42 cellular contexts compared by ENCODE assay signal in genomic region chr18:22405142-22405541, GRCh38. TPM values are rescaled to one million over a fixed set of nuclear protein-coding genes. Genes with fewer than 3 reads are reported as not detected.
"Had no signal": no experiment of that assay in that cellular context is flagged by ENCODE, and none has a peak within 500 bp of the region (broad histone marks: within the 10 kb centered on the region; RNA-seq: fewer than 3 reads in every experiment).

No MANE protein-coding gene starts in this region.

- H3K27ac Mint-ChIP-seq: activated naive CD4-positive, alpha-beta T cell treated with anti-CD3 and anti-CD28 coated beads for 36 hours; activated naive CD4-positive, alpha-beta T cell treated with anti-CD3 and anti-CD28 coated beads, Interleukin-2, amount 10 ng/mL, durations not matched to agents 7 days and 5 days; activated naive CD4-positive, alpha-beta T cell treated with anti-CD3 and anti-CD28 coated beads, Interleukin-2, amount 50 U/mL, for 24 hours; activated naive CD4-positive, alpha-beta T cell treated with anti-CD3 and anti-CD28 coated beads, Interleukin-2, amount 50 U/mL, for 72 hours; activated naive CD8-positive, alpha-beta T cell; activated naive CD8-positive, alpha-beta T cell treated with anti-CD3 and anti-CD28 coated beads for 36 hours; activated naive CD8-positive, alpha-beta T cell treated with anti-CD3 and anti-CD28 coated beads, Interleukin-2, amount 10 ng/mL, durations not matched to agents 7 days and 5 days; activated naive CD8-positive, alpha-beta T cell treated with anti-CD3 and anti-CD28 coated beads, Interleukin-2, amount 50 U/mL, for 24 hours; activated T-cell treated with anti-CD3 and anti-CD28 coated beads, Interleukin-2, amount 50 U/mL, for 24 hours; activated T-cell treated with anti-CD3 and anti-CD28 coated beads, Interleukin-2, amount 50 U/mL, for 72 hours; activated T-helper 1 cell treated with anti-CD3 and anti-CD28 coated beads, Interleukin-12 subunit alpha, Interleukin-12 subunit beta, Interleukin-2, Interleukin-4 antibody, amounts not matched to agents 30 ng/mL and 10 ng/mL and 1 ng/mL, durations not matched to agents 14 hours and 24 hours and 36 hours; activated T-helper 17 cell treated with anti-CD3 and anti-CD28 coated beads, Interleukin-2, amount 50 U/mL, for 72 hours; activated T-helper 2 cell treated with anti-CD3 and anti-CD28 coated beads, Interferon-gamma antibody, Interleukin-2, Interleukin-4, amounts not matched to agents 10 μg/mL and 5 μg/mL and 100 μg/mL, durations not matched to agents 14 hours and 24 hours and 36 hours; brain had no signal

- H3K4me1 Mint-ChIP-seq: activated naive CD4-positive, alpha-beta T cell treated with anti-CD3 and anti-CD28 coated beads, Interleukin-2, amount 10 ng/mL, durations not matched to agents 7 days and 5 days; activated naive CD4-positive, alpha-beta T cell treated with anti-CD3 and anti-CD28 coated beads, Interleukin-2, amount 50 U/mL, for 24 hours; activated naive CD8-positive, alpha-beta T cell treated with anti-CD3 and anti-CD28 coated beads, Interleukin-2, amount 10 ng/mL, durations not matched to agents 7 days and 5 days; activated T-helper 17 cell treated with anti-CD3 and anti-CD28 coated beads, Interleukin-2, amount 50 U/mL, for 72 hours; brain had no signal

- H3K9me3 ChIP-seq: body of pancreas had no signal

- H3K36me3 Mint-ChIP-seq: activated naive CD4-positive, alpha-beta T cell treated with anti-CD3 and anti-CD28 coated beads, Interleukin-2, amount 10 ng/mL, durations not matched to agents 7 days and 5 days; activated naive CD8-positive, alpha-beta T cell; activated naive CD8-positive, alpha-beta T cell treated with anti-CD3 and anti-CD28 coated beads, Interleukin-2, amount 10 ng/mL, durations not matched to agents 7 days and 5 days; brain had no signal

- FAIRE-seq: bronchial epithelial cell had no signal

- H3K27ac ChIP-seq: adrenal gland, ascending aorta, body of pancreas, brain microvascular endothelial cell, breast epithelium, cardiac muscle cell had no signal

- H3K27me3 Mint-ChIP-seq: activated naive CD4-positive, alpha-beta T cell treated with anti-CD3 and anti-CD28 coated beads, Interleukin-2, amount 10 ng/mL, durations not matched to agents 7 days and 5 days; activated naive CD4-positive, alpha-beta T cell treated with anti-CD3 and anti-CD28 coated beads, Interleukin-2, amount 50 U/mL, for 24 hours; activated naive CD8-positive, alpha-beta T cell; activated naive CD8-positive, alpha-beta T cell treated with anti-CD3 and anti-CD28 coated beads for 36 hours; activated naive CD8-positive, alpha-beta T cell treated with anti-CD3 and anti-CD28 coated beads, Interleukin-2, amount 10 ng/mL, durations not matched to agents 7 days and 5 days; activated naive CD8-positive, alpha-beta T cell treated with anti-CD3 and anti-CD28 coated beads, Interleukin-2, amount 50 U/mL, for 24 hours; activated T-cell treated with anti-CD3 and anti-CD28 coated beads, Interleukin-2, amount 50 U/mL, for 24 hours; activated T-helper 17 cell treated with anti-CD3 and anti-CD28 coated beads, Interleukin-2, amount 50 U/mL, for 72 hours; central memory CD8-positive, alpha-beta T cell had no signal

- H3K4me1 ChIP-seq: adrenal gland, ascending aorta, body of pancreas, breast epithelium had no signal

- H3K36me3 ChIP-seq: adrenal gland, ascending aorta, brain microvascular endothelial cell, breast epithelium, cardiac muscle cell had no signal

- H3K27me3 ChIP-seq: adrenal gland, ascending aorta, body of pancreas, brain microvascular endothelial cell, breast epithelium, cardiac muscle cell had no signal

- H3K4me3 Mint-ChIP-seq: activated naive CD4-positive, alpha-beta T cell treated with anti-CD3 and anti-CD28 coated beads for 36 hours; activated naive CD4-positive, alpha-beta T cell treated with anti-CD3 and anti-CD28 coated beads, Interleukin-2, amount 10 ng/mL, durations not matched to agents 7 days and 5 days; activated naive CD4-positive, alpha-beta T cell treated with anti-CD3 and anti-CD28 coated beads, Interleukin-2, amount 50 U/mL, for 24 hours; activated naive CD8-positive, alpha-beta T cell; activated naive CD8-positive, alpha-beta T cell treated with anti-CD3 and anti-CD28 coated beads for 36 hours; activated naive CD8-positive, alpha-beta T cell treated with anti-CD3 and anti-CD28 coated beads, Interleukin-2, amount 10 ng/mL, durations not matched to agents 7 days and 5 days; activated naive CD8-positive, alpha-beta T cell treated with anti-CD3 and anti-CD28 coated beads, Interleukin-2, amount 50 U/mL, for 24 hours; activated T-cell treated with anti-CD3 and anti-CD28 coated beads, Interleukin-2, amount 50 U/mL, for 24 hours; activated T-cell treated with anti-CD3 and anti-CD28 coated beads, Interleukin-2, amount 50 U/mL, for 4 hours; activated T-cell treated with anti-CD3 and anti-CD28 coated beads, Interleukin-2, amount 50 U/mL, for 72 hours; activated T-helper 1 cell treated with anti-CD3 and anti-CD28 coated beads, Interleukin-12 subunit alpha, Interleukin-12 subunit beta, Interleukin-2, Interleukin-4 antibody, amounts not matched to agents 30 ng/mL and 10 ng/mL and 1 ng/mL, durations not matched to agents 14 hours and 24 hours and 36 hours; activated T-helper 17 cell treated with anti-CD3 and anti-CD28 coated beads, Interleukin-2, amount 50 U/mL, for 72 hours; brain had no signal

- ATAC-seq: activated naive CD4-positive, alpha-beta T cell treated with anti-CD3 and anti-CD28 coated beads, Interleukin-2, amount 50 U/mL, for 72 hours; activated naive CD8-positive, alpha-beta T cell treated with anti-CD3 and anti-CD28 coated beads, Interleukin-2, amount 50 U/mL, for 24 hours; activated T-cell treated with anti-CD3 and anti-CD28 coated beads, Interleukin-2, amount 50 U/mL, for 4 hours; activated T-cell treated with anti-CD3 and anti-CD28 coated beads, Interleukin-2, amount 50 U/mL, for 72 hours; activated T-helper 17 cell treated with anti-CD3 and anti-CD28 coated beads, Interleukin-2, amount 50 U/mL, for 72 hours; body of pancreas had no signal

- DNase-seq: activated effector memory CD4-positive, alpha-beta T cell treated with anti-CD3 and anti-CD28 coated beads, Interleukin-2, amount 50 U/mL, for 16 hours; activated effector memory CD4-positive, alpha-beta T cell treated with Interleukin-2 at 50 U/mL for 16 hours; activated gamma-delta T cell; activated gamma-delta T cell treated with Interleukin-2 at 50 U/mL for 16 hours; activated naive CD4-positive, alpha-beta T cell; activated naive CD4-positive, alpha-beta T cell treated with anti-CD3 and anti-CD28 coated beads for 36 hours; activated naive CD4-positive, alpha-beta T cell treated with anti-CD3 and anti-CD28 coated beads, Interleukin-2, amount 10 ng/mL, durations not matched to agents 7 days and 5 days; activated naive CD4-positive, alpha-beta T cell treated with anti-CD3 and anti-CD28 coated beads, Interleukin-2, amount 50 U/mL, for 16 hours; activated naive CD4-positive, alpha-beta T cell treated with Interleukin-2 at 50 U/mL for 16 hours; activated naive CD8-positive, alpha-beta T cell treated with anti-CD3 and anti-CD28 coated beads for 36 hours; activated naive CD8-positive, alpha-beta T cell treated with anti-CD3 and anti-CD28 coated beads, Interleukin-2, amount 10 ng/mL, durations not matched to agents 7 days and 5 days; activated naive CD8-positive, alpha-beta T cell treated with anti-CD3 and anti-CD28 coated beads, Interleukin-2, amount 50 U/mL, for 24 hours; activated T-cell treated with anti-CD3 and anti-CD28 coated beads for 4 hours; activated T-cell treated with anti-CD3 and anti-CD28 coated beads, Interleukin-2, amount 50 U/mL, for 1 hour; activated T-cell treated with anti-CD3 and anti-CD28 coated beads, Interleukin-2, amount 50 U/mL, for 24 hours; activated T-cell treated with anti-CD3 and anti-CD28 coated beads, Interleukin-2, amount 50 U/mL, for 4 hours; activated T-cell treated with anti-CD3 and anti-CD28 coated beads, Interleukin-2, amount 50 U/mL, for 48 hours; activated T-cell treated with anti-CD3 and anti-CD28 coated beads, Interleukin-2, amount 50 U/mL, for 72 hours; adrenal gland; amniotic stem cell; amygdala; anterior cingulate cortex; aorta; body of pancreas; brain microvascular endothelial cell; caudate nucleus; central memory CD4-positive, alpha-beta T cell; cerebellar nuclear complex had no signal

- H3K4me3 ChIP-seq: adrenal gland, ascending aorta, body of pancreas, breast epithelium, cardiac muscle cell had no signal

RNA-seq across cellular contexts. Expression of gene CTAGE1, which starts 12.6 kb away (rescaled TPM):
- total RNA-seq: activated naive CD4-positive, alpha-beta T cell treated with anti-CD3 and anti-CD28 coated beads for 36 hours; activated naive CD4-positive, alpha-beta T cell treated with anti-CD3 and anti-CD28 coated beads, Interleukin-2, amount 50 U/mL, for 72 hours; activated naive CD8-positive, alpha-beta T cell treated with anti-CD3 and anti-CD28 coated beads for 36 hours; activated naive CD8-positive, alpha-beta T cell treated with anti-CD3 and anti-CD28 coated beads, Interleukin-2, amount 10 ng/mL, durations not matched to agents 7 days and 5 days; activated T-cell treated with anti-CD3 and anti-CD28 coated beads, Interleukin-2, amount 50 U/mL, for 4 hours; activated T-cell treated with anti-CD3 and anti-CD28 coated beads, Interleukin-2, amount 50 U/mL, for 72 hours; activated T-helper 1 cell treated with anti-CD3 and anti-CD28 coated beads, Interleukin-12 subunit alpha, Interleukin-12 subunit beta, Interleukin-2, Interleukin-4 antibody, amounts not matched to agents 30 ng/mL and 10 ng/mL and 1 ng/mL, durations not matched to agents 14 hours and 24 hours and 36 hours; activated T-helper 17 cell treated with anti-CD3 and anti-CD28 coated beads, Interleukin-2, amount 50 U/mL, for 72 hours; activated T-helper 2 cell treated with anti-CD3 and anti-CD28 coated beads, Interferon-gamma antibody, Interleukin-2, Interleukin-4, amounts not matched to agents 10 μg/mL and 5 μg/mL and 100 μg/mL, durations not matched to agents 14 hours and 24 hours and 36 hours; aorta; ascending aorta; body of pancreas; breast epithelium; bronchial epithelial cell; cardiac muscle cell; cerebellum had no signal
- polyA plus RNA-seq: adipose tissue, adrenal gland, aorta, cardiac muscle cell had no signal
